In genomic region chr6:26205161-26205624, GRCh38 we compare ENCODE assay signal across 8 cellular contexts.
DNase-seq lines count a peak whose midpoint lies in the region; ATAC-seq lines count a peak whose summit lies in the region.

No MANE protein-coding gene starts in this region.

- H3K4me1 Mint-ChIP-seq in stimulated activated naive CD8-positive, alpha-beta T cell treated with anti-CD3 and anti-CD28 coated beads, Interleukin-15, amount 100 ng/mL, for 72 hours, result peaks cover 32% of the 10 kb centered on the region

- peak overlapping the region; percentile 99 for H3K27ac ChIP-seq in muscle layer of colon (ENCODE audit: low read depth, low read length)

- H3K27me3 ChIP-seq in muscle layer of colon (ENCODE audit: control insufficient read depth in 1 of 2, insufficient read depth in 2 of 2, low read length in 2 of 2), result peaks cover 0 to 12% of the 10 kb centered on the region in 2 donors

- H3K9me3 ChIP-seq in muscle layer of colon (ENCODE audit: low read length), result peaks cover 4% of the 10 kb centered on the region

- H3K27me3 Mint-ChIP-seq in stimulated activated naive CD8-positive, alpha-beta T cell treated with anti-CD3 and anti-CD28 coated beads, Interleukin-15, amount 100 ng/mL, for 72 hours, result no peaks in the 10 kb centered on the region

- no peak overlapping the region for H3K27ac Mint-ChIP-seq in stimulated activated naive CD8-positive, alpha-beta T cell treated with anti-CD3 and anti-CD28 coated beads, Interleukin-15, amount 100 ng/mL, for 72 hours

- peaks cover 9% of the 10 kb centered on the region for H3K4me1 ChIP-seq in muscle layer of colon (ENCODE audit: insufficient read depth, low read length)

- no peaks in the 10 kb centered on the region for H3K9me3 Mint-ChIP-seq in stimulated activated naive CD8-positive, alpha-beta T cell treated with anti-CD3 and anti-CD28 coated beads, Interleukin-15, amount 100 ng/mL, for 72 hours

- no peak overlapping the region for H3K4me3 Mint-ChIP-seq in stimulated activated naive CD8-positive, alpha-beta T cell treated with anti-CD3 and anti-CD28 coated beads, Interleukin-15, amount 100 ng/mL, for 72 hours

- H3K36me3 ChIP-seq in muscle layer of colon (ENCODE audit: insufficient read depth, low read length), result no peaks in the 10 kb centered on the region

- peak; percentile 35 for ATAC-seq in GM19035 (IDR thresholded peaks at IDR 0.05; ENCODE audit: unreplicated experiment)
- ATAC-seq in esophagus mucosa, result peak; percentile 73
- peak; percentile 70 for ATAC-seq in stimulated activated naive CD8-positive, alpha-beta T cell treated with anti-CD3 and anti-CD28 coated beads, Interleukin-15, amount 100 ng/mL, for 72 hours

- H3K9ac ChIP-seq in muscle layer of colon (ENCODE audit: low read length), result peak overlapping the region; percentile 100

- H3K4me3 ChIP-seq in muscle layer of colon (ENCODE audit: low read depth in 1 of 2, low read length in 2 of 2), result peak overlapping the region; percentile 89 to 94

- DNase-seq in AG08395 (ENCODE audit: low spot score) (peak; percentile 76), HT-29 (ENCODE audit: low spot score) (peak; percentile 84), NOMO-1 (lab: John Stamatoyannopoulos, UW; ENCODE audit: unreplicated experiment in 2 of 2) (peak; percentile 90 to 93), activated T-cell treated with anti-CD3 and anti-CD28 coated beads for 1 hour (ENCODE audit: low read depth) (peak; percentile 66)
- peak; percentile 83 to 92 for DNase-seq in stimulated activated naive CD8-positive, alpha-beta T cell treated with anti-CD3 and anti-CD28 coated beads, Interleukin-15, amount 100 ng/mL, for 72 hours

Comparison
In these comparisons a context has a peak if more than half of its experiments do, and no peak if none do; other contexts are left out.
1. Peak in every context shown above with its lines: DNase-seq, ATAC-seq, H3K4me3 ChIP-seq and H3K27ac ChIP-seq.